In genomic region chr4:98688416-98689290, GRCh38 we compare ENCODE assay signal across 1 cellular context.
A peak's percentile ranks its signal among the peaks of the same experiment; 100 is the strongest.
TF ChIP-seq lines count a peak whose summit lies in the region.

No MANE protein-coding gene starts in this region.

TF ChIP-seq in K562, 482 proteins besides CTCF, POLR2A, EP300 and RAD21 (continued from another document and continues in another):
- TF ChIP-seq GATA2 (CRISPR knock-in tag; IDR thresholded peaks at IDR 0.05) (peak; percentile 29; the same call in 1 of the 2 replicates), FOXK2 (conservative IDR thresholded peaks at IDR 0.05 in 1 of 2, IDR thresholded peaks at IDR 0.05 in 1 of 2; ENCODE audit: low read depth in 2 of 2) (no peak), HOXB6 (CRISPR knock-in tag; IDR thresholded peaks at IDR 0.05; ENCODE audit: borderline replicate concordance) (no peak), SUPT5H (IDR thresholded peaks at IDR 0.05) (no peak), ZNF445 (CRISPR knock-in tag; IDR thresholded peaks at IDR 0.05; ENCODE audit: low read depth) (no peak), FOSL1 (tag; conservative IDR thresholded peaks at IDR 0.05) (peak; percentile 78), IFI16 (CRISPR knock-in tag; IDR thresholded peaks at IDR 0.05) (no peak), CGGBP1 (CRISPR knock-in tag; IDR thresholded peaks at IDR 0.05) (no peak), ATF7 (IDR thresholded peaks at IDR 0.05) (no peak), PHF20 (IDR thresholded peaks at IDR 0.05; ENCODE audit: partially characterized antibody) (no peak), ZEB2 (IDR thresholded peaks at IDR 0.05) (peak; percentile 22; the same call in 1 of the 2 replicates), HMBOX1 (IDR thresholded peaks at IDR 0.05) (no peak), HNRNPH1 (optimal IDR thresholded peaks at IDR 0.05; ENCODE audit: low read depth, low read length) (no peak), CLOCK (CRISPR knock-in tag; IDR thresholded peaks at IDR 0.05; ENCODE audit: borderline replicate concordance) (no peak), MNT (conservative IDR thresholded peaks at IDR 0.05) (0 out of 4 replicates have a peak, but pooled peaks of 1 of the 2 experiments have one; percentile 17), CBX5 (IDR thresholded peaks at IDR 0.05; ENCODE audit: borderline replicate concordance, low read depth) (no peak), ZNF274 (IDR thresholded peaks at IDR 0.05; ENCODE audit: borderline replicate concordance, low read depth, low read length) (no peak), ZBTB40 (IDR thresholded peaks at IDR 0.05) (no peak), ZBTB40 (CRISPR knock-in tag; IDR thresholded peaks at IDR 0.05) (no peak), ELF1 (tag; IDR thresholded peaks at IDR 0.05) (no peak), E2F8 (IDR thresholded peaks at IDR 0.05; ENCODE audit: low read depth, partially characterized antibody) (no peak), KLF16 (IDR thresholded peaks at IDR 0.05) (no peak), SRSF3 (IDR thresholded peaks at IDR 0.05; ENCODE audit: insufficient read depth, low read length) (no peak), HDAC8 (tag; IDR thresholded peaks at IDR 0.05) (no peak), ZNF224 (CRISPR knock-in tag; IDR thresholded peaks at IDR 0.05) (no peak), SOX6 (IDR thresholded peaks at IDR 0.05) (peak; percentile 58), SRF (CRISPR knock-in tag; IDR thresholded peaks at IDR 0.05) (no peak), ADNP (tag; IDR thresholded peaks at IDR 0.05) (no peak), HDGF (IDR thresholded peaks at IDR 0.05) (no peak), PYGO2 (tag; IDR thresholded peaks at IDR 0.05) (no peak), MTA3 (IDR thresholded peaks at IDR 0.05; ENCODE audit: borderline replicate concordance) (no peak), CCAR2 (IDR thresholded peaks at IDR 0.05; ENCODE audit: low read depth, low read length) (no peak), ETS2 (tag; IDR thresholded peaks at IDR 0.05; ENCODE audit: borderline replicate concordance, poor library complexity, severe bottlenecking) (no peak), RAD51 (IDR thresholded peaks at IDR 0.05; ENCODE audit: borderline replicate concordance, low read depth) (no peak), DEAF1 (CRISPR knock-in tag; IDR thresholded peaks at IDR 0.05) (no peak), PREB (CRISPR knock-in tag; IDR thresholded peaks at IDR 0.05) (no peak), TRIM28 (IDR thresholded peaks at IDR 0.05) (no peak), ZNF24 (IDR thresholded peaks at IDR 0.05) (no peak), NUFIP1 (IDR thresholded peaks at IDR 0.05; ENCODE audit: partially characterized antibody) (no peak), MEIS2 (IDR thresholded peaks at IDR 0.05; ENCODE audit: partially characterized antibody) (peak; percentile 7), NCOA4 (IDR thresholded peaks at IDR 0.05; ENCODE audit: partially characterized antibody) (no peak), BDP1 (IDR thresholded peaks at IDR 0.05; ENCODE audit: insufficient read depth, insufficient read length) (no peak), EP400 (IDR thresholded peaks at IDR 0.05) (no peak), MXI1 (IDR thresholded peaks at IDR 0.05; ENCODE audit: low read depth, low read length) (no peak), ZFX (CRISPR knock-in tag; IDR thresholded peaks at IDR 0.05) (no peak), ZNF232 (CRISPR knock-in tag; IDR thresholded peaks at IDR 0.05) (no peak), DPF2 (IDR thresholded peaks at IDR 0.05) (peak; percentile 23), ZNF354B (CRISPR knock-in tag; IDR thresholded peaks at IDR 0.05) (no peak), SIN3B (IDR thresholded peaks at IDR 0.05; ENCODE audit: low read depth) (no peak), NR2C2 (CRISPR knock-in tag; IDR thresholded peaks at IDR 0.05) (no peak), NR2C2 (tag; IDR thresholded peaks at IDR 0.05) (no peak), TGIF2 (CRISPR knock-in tag; IDR thresholded peaks at IDR 0.05) (no peak), TFAM (CRISPR knock-in tag; conservative IDR thresholded peaks at IDR 0.05) (no peak)
